ENCODE assay signal across 32 cellular contexts in genomic region chr12:120508537-120508936, GRCh38.
"Had no signal": no experiment of that assay in that cellular context is flagged by ENCODE, and none has a peak within 500 bp of the region (broad histone marks: within the 10 kb centered on the region; RNA-seq: fewer than 3 reads in every experiment).

No MANE protein-coding gene starts in this region.

- H3K36me3 Mint-ChIP-seq: activated naive CD4-positive, alpha-beta T cell treated with anti-CD3 and anti-CD28 coated beads, Interleukin-2, amount 50 U/mL, for 72 hours had no signal

- DNase-seq: activated B cell treated with CpG ODN at 0.5 μM for 24 hours; activated CD4-positive, alpha-beta T cell treated with anti-CD3 and anti-CD28 coated beads for 48 hours; activated CD4-positive, alpha-beta T cell treated with anti-CD3 and anti-CD28 coated beads, Interleukin-2, amount 50 U/mL, for 1 hour; activated CD4-positive, alpha-beta T cell treated with anti-CD3 and anti-CD28 coated beads, Interleukin-2, amount 50 U/mL, for 48 hours; activated CD8-positive, alpha-beta memory T cell treated with anti-CD3 and anti-CD28 coated beads for 24 hours; activated CD8-positive, alpha-beta T cell treated with anti-CD3 and anti-CD28 coated beads for 36 hours; activated gamma-delta T cell; activated naive CD4-positive, alpha-beta T cell; activated naive CD4-positive, alpha-beta T cell treated with anti-CD3 and anti-CD28 coated beads, Interleukin-2, amount 10 ng/mL, durations not matched to agents 7 days and 5 days; activated naive CD8-positive, alpha-beta T cell treated with anti-CD3 and anti-CD28 coated beads, Interleukin-2, amount 10 ng/mL, durations not matched to agents 7 days and 5 days; activated T-cell treated with anti-CD3 and anti-CD28 coated beads, Interleukin-2, amount 50 U/mL, for 72 hours; brain microvascular endothelial cell; dorsolateral prefrontal cortex; effector memory CD4-positive, alpha-beta T cell; endodermal cell; erythroblast; foreskin keratinocyte; gastrocnemius medialis; glutamatergic neuron; T-helper 1 cell; T-helper 17 cell; T1000; WERI-Rb-1 had no signal

- H3K9me3 ChIP-seq: ascending aorta, esophagus muscularis mucosa, gastrocnemius medialis had no signal

- ATAC-seq: activated CD4-positive, CD25-positive, alpha-beta regulatory T cell treated with anti-CD3 and anti-CD28 coated beads, Interleukin-2, amount 50 U/mL, for 24 hours; activated CD8-positive, alpha-beta T cell treated with anti-CD3 and anti-CD28 coated beads for 36 hours; activated naive CD4-positive, alpha-beta T cell treated with anti-CD3 and anti-CD28 coated beads, Interleukin-2, amount 50 U/mL, for 72 hours; activated T-cell treated with anti-CD3 and anti-CD28 coated beads, Interleukin-2, amount 50 U/mL, for 72 hours; foreskin keratinocyte; gastrocnemius medialis; T-helper 17 cell had no signal

- H3K4me3 ChIP-seq: ascending aorta, coronary artery, dorsolateral prefrontal cortex, esophagus muscularis mucosa, gastrocnemius medialis had no signal

- H3K27me3 Mint-ChIP-seq: activated B cell treated with CpG ODN at 0.5 μM for 24 hours; activated CD8-positive, alpha-beta T cell treated with anti-CD3 and anti-CD28 coated beads for 36 hours; activated naive CD4-positive, alpha-beta T cell treated with anti-CD3 and anti-CD28 coated beads, Interleukin-2, amount 10 ng/mL, durations not matched to agents 7 days and 5 days; activated naive CD8-positive, alpha-beta T cell treated with anti-CD3 and anti-CD28 coated beads, Interleukin-2, amount 10 ng/mL, durations not matched to agents 7 days and 5 days; central memory CD8-positive, alpha-beta T cell; dendritic cell treated with granulocyte-macrophage colony-stimulating factor and Interleukin-4, amounts not matched to agents 40 ng/mL and 50 ng/mL, for 4 days; T-helper 17 cell had no signal

- H3K27me3 ChIP-seq: ascending aorta, brain microvascular endothelial cell, dorsolateral prefrontal cortex, esophagus muscularis mucosa, foreskin keratinocyte, gastrocnemius medialis had no signal

- H3K4me3 Mint-ChIP-seq: activated B cell treated with CpG ODN at 0.5 μM for 24 hours; activated CD8-positive, alpha-beta T cell treated with anti-CD3 and anti-CD28 coated beads for 36 hours; activated naive CD4-positive, alpha-beta T cell treated with anti-CD3 and anti-CD28 coated beads, Interleukin-2, amount 10 ng/mL, durations not matched to agents 7 days and 5 days; activated naive CD8-positive, alpha-beta T cell treated with anti-CD3 and anti-CD28 coated beads, Interleukin-2, amount 10 ng/mL, durations not matched to agents 7 days and 5 days; activated T-cell treated with anti-CD3 and anti-CD28 coated beads, Interleukin-2, amount 50 U/mL, for 72 hours; central memory CD8-positive, alpha-beta T cell; dendritic cell treated with granulocyte-macrophage colony-stimulating factor and Interleukin-4, amounts not matched to agents 40 ng/mL and 50 ng/mL, for 4 days; endodermal cell; T-helper 17 cell; T-helper 2 cell treated with Interferon-gamma antibody and Interleukin-4, amounts not matched to agents 5 μg/mL and 100 μg/mL, for 36 hours had no signal

- H3K27ac ChIP-seq: ascending aorta, brain microvascular endothelial cell, coronary artery, esophagus muscularis mucosa, foreskin keratinocyte, gastrocnemius medialis, WERI-Rb-1 had no signal

- H3K4me1 ChIP-seq: ascending aorta, esophagus muscularis mucosa, foreskin keratinocyte, gastrocnemius medialis had no signal

- H3K9me3 Mint-ChIP-seq: activated B cell treated with CpG ODN at 0.5 μM for 24 hours; activated CD8-positive, alpha-beta T cell treated with anti-CD3 and anti-CD28 coated beads for 36 hours; activated naive CD4-positive, alpha-beta T cell treated with anti-CD3 and anti-CD28 coated beads, Interleukin-2, amount 10 ng/mL, durations not matched to agents 7 days and 5 days; activated naive CD4-positive, alpha-beta T cell treated with anti-CD3 and anti-CD28 coated beads, Interleukin-2, amount 50 U/mL, for 72 hours; activated naive CD8-positive, alpha-beta T cell treated with anti-CD3 and anti-CD28 coated beads, Interleukin-2, amount 10 ng/mL, durations not matched to agents 7 days and 5 days; activated T-cell treated with anti-CD3 and anti-CD28 coated beads, Interleukin-2, amount 50 U/mL, for 72 hours; central memory CD8-positive, alpha-beta T cell; dendritic cell treated with granulocyte-macrophage colony-stimulating factor and Interleukin-4, amounts not matched to agents 40 ng/mL and 50 ng/mL, for 4 days; endodermal cell; T-helper 2 cell treated with Interferon-gamma antibody and Interleukin-4, amounts not matched to agents 5 μg/mL and 100 μg/mL, for 36 hours had no signal

- FAIRE-seq: bronchial epithelial cell had no signal

- H3K4me1 Mint-ChIP-seq: activated B cell treated with CpG ODN at 0.5 μM for 24 hours; activated naive CD4-positive, alpha-beta T cell treated with anti-CD3 and anti-CD28 coated beads, Interleukin-2, amount 10 ng/mL, durations not matched to agents 7 days and 5 days; activated naive CD8-positive, alpha-beta T cell treated with anti-CD3 and anti-CD28 coated beads, Interleukin-2, amount 10 ng/mL, durations not matched to agents 7 days and 5 days; endodermal cell had no signal

- H3K27ac Mint-ChIP-seq: activated B cell treated with CpG ODN at 0.5 μM for 24 hours; activated CD8-positive, alpha-beta T cell treated with anti-CD3 and anti-CD28 coated beads for 36 hours; activated naive CD4-positive, alpha-beta T cell treated with anti-CD3 and anti-CD28 coated beads, Interleukin-2, amount 10 ng/mL, durations not matched to agents 7 days and 5 days; activated naive CD8-positive, alpha-beta T cell treated with anti-CD3 and anti-CD28 coated beads, Interleukin-2, amount 10 ng/mL, durations not matched to agents 7 days and 5 days; activated T-cell treated with anti-CD3 and anti-CD28 coated beads, Interleukin-2, amount 50 U/mL, for 72 hours; dendritic cell treated with granulocyte-macrophage colony-stimulating factor and Interleukin-4, amounts not matched to agents 40 ng/mL and 50 ng/mL, for 4 days; endodermal cell; T-helper 17 cell; T-helper 2 cell treated with Interferon-gamma antibody and Interleukin-4, amounts not matched to agents 5 μg/mL and 100 μg/mL, for 36 hours had no signal
